28 cellular contexts compared by ENCODE assay signal in the genomic region with DNA sequence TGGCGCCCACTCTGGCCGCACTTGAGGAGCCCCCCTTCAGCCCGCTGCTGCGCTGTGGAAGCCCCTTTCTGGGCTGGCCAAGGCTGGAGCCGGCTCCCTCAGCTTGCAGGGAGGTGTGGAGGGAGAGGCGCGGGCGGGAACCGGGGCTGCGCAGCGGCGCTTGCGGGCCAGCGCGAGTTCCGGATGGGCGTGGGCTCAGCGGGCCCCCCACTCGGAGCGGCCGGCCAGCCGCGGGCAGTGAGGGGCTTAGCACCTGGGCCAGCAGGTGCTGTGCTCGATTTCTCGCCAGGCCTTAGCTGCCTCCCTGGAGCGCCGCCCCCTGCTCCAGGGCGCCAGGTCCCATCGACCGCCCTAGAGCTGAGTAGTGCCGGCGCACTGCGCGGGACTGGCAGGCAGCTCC. TPM values are rescaled to one million over a fixed set of nuclear protein-coding genes. Genes with fewer than 3 reads are reported as not detected.
"Had no signal": no experiment of that assay in that cellular context is flagged by ENCODE, and none has a peak within 500 bp of the region (broad histone marks: within the 10 kb centered on the region; RNA-seq: fewer than 3 reads in every experiment).

No MANE protein-coding gene starts in this region.

- H3K27ac Mint-ChIP-seq: activated CD4-positive, alpha-beta memory T cell treated with anti-CD3 and anti-CD28 coated beads for 36 hours; activated CD4-positive, alpha-beta T cell treated with anti-CD3 and anti-CD28 coated beads for 36 hours; activated CD4-positive, alpha-beta T cell treated with anti-CD3 and anti-CD28 coated beads, Interleukin-2, amount 10 ng/mL, durations not matched to agents 24 days and 14 days; activated naive CD4-positive, alpha-beta T cell treated with anti-CD3 and anti-CD28 coated beads for 36 hours; activated naive CD4-positive, alpha-beta T cell treated with anti-CD3 and anti-CD28 coated beads, Interleukin-2, amount 50 U/mL, for 24 hours; activated naive CD8-positive, alpha-beta T cell treated with anti-CD3 and anti-CD28 coated beads for 36 hours; activated naive CD8-positive, alpha-beta T cell treated with anti-CD3 and anti-CD28 coated beads, Interleukin-2, amount 50 U/mL, for 24 hours; activated T-helper 1 cell treated with anti-CD3 and anti-CD28 coated beads, Interleukin-12 subunit alpha, Interleukin-12 subunit beta, Interleukin-2, Interleukin-4 antibody, amounts not matched to agents 30 ng/mL and 10 ng/mL and 1 ng/mL, durations not matched to agents 14 hours and 24 hours and 36 hours; activated T-helper 2 cell treated with anti-CD3 and anti-CD28 coated beads, Interferon-gamma antibody, Interleukin-2, Interleukin-4, amounts not matched to agents 10 μg/mL and 5 μg/mL and 100 μg/mL, durations not matched to agents 14 hours and 24 hours and 36 hours; brain had no signal

- H3K9me3 ChIP-seq: adrenal gland, breast epithelium, colonic mucosa had no signal

- H3K4me3 Mint-ChIP-seq: activated CD4-positive, alpha-beta memory T cell treated with anti-CD3 and anti-CD28 coated beads for 36 hours; activated CD4-positive, alpha-beta T cell treated with anti-CD3 and anti-CD28 coated beads for 36 hours; activated CD4-positive, alpha-beta T cell treated with anti-CD3 and anti-CD28 coated beads, Interleukin-2, amount 10 ng/mL, durations not matched to agents 24 days and 14 days; activated naive CD4-positive, alpha-beta T cell treated with anti-CD3 and anti-CD28 coated beads for 36 hours; activated naive CD4-positive, alpha-beta T cell treated with anti-CD3 and anti-CD28 coated beads, Interleukin-2, amount 50 U/mL, for 24 hours; activated naive CD8-positive, alpha-beta T cell treated with anti-CD3 and anti-CD28 coated beads for 36 hours; activated naive CD8-positive, alpha-beta T cell treated with anti-CD3 and anti-CD28 coated beads, Interleukin-2, amount 50 U/mL, for 24 hours; activated T-helper 1 cell treated with anti-CD3 and anti-CD28 coated beads, Interleukin-12 subunit alpha, Interleukin-12 subunit beta, Interleukin-2, Interleukin-4 antibody, amounts not matched to agents 30 ng/mL and 10 ng/mL and 1 ng/mL, durations not matched to agents 14 hours and 24 hours and 36 hours; brain had no signal

- H3K27ac ChIP-seq: breast epithelium, cardiac muscle cell, colonic mucosa had no signal

- H3K27me3 ChIP-seq: adrenal gland, cardiac muscle cell, colonic mucosa had no signal

- H3K9me3 Mint-ChIP-seq: activated CD4-positive, alpha-beta memory T cell treated with anti-CD3 and anti-CD28 coated beads for 36 hours; activated naive CD4-positive, alpha-beta T cell treated with anti-CD3 and anti-CD28 coated beads for 36 hours; activated naive CD4-positive, alpha-beta T cell treated with anti-CD3 and anti-CD28 coated beads, Interleukin-2, amount 50 U/mL, for 24 hours; activated naive CD8-positive, alpha-beta T cell treated with anti-CD3 and anti-CD28 coated beads, Interleukin-2, amount 50 U/mL, for 24 hours; activated T-helper 1 cell treated with anti-CD3 and anti-CD28 coated beads, Interleukin-12 subunit alpha, Interleukin-12 subunit beta, Interleukin-2, Interleukin-4 antibody, amounts not matched to agents 30 ng/mL and 10 ng/mL and 1 ng/mL, durations not matched to agents 14 hours and 24 hours and 36 hours had no signal

- ATAC-seq: activated CD4-positive, alpha-beta T cell treated with anti-CD3 and anti-CD28 coated beads for 36 hours; activated naive CD8-positive, alpha-beta T cell treated with anti-CD3 and anti-CD28 coated beads, Interleukin-2, amount 50 U/mL, for 24 hours; esophagus mucosa had no signal

- FAIRE-seq: frontal cortex had no signal

- H3K36me3 Mint-ChIP-seq: activated CD4-positive, alpha-beta memory T cell treated with anti-CD3 and anti-CD28 coated beads for 36 hours; activated naive CD4-positive, alpha-beta T cell treated with anti-CD3 and anti-CD28 coated beads, Interleukin-2, amount 50 U/mL, for 24 hours; activated naive CD8-positive, alpha-beta T cell treated with anti-CD3 and anti-CD28 coated beads for 36 hours; brain had no signal

- DNase-seq: activated CD4-positive, alpha-beta memory T cell treated with anti-CD3 and anti-CD28 coated beads for 36 hours; activated CD4-positive, alpha-beta T cell treated with anti-CD3 and anti-CD28 coated beads for 36 hours; activated CD4-positive, alpha-beta T cell treated with anti-CD3 and anti-CD28 coated beads, Interleukin-2, amount 10 ng/mL, durations not matched to agents 24 days and 14 days; activated CD4-positive, CD25-positive, alpha-beta regulatory T cell; activated CD4-positive, CD25-positive, alpha-beta regulatory T cell treated with anti-CD3 and anti-CD28 coated beads, Interleukin-2, amount 50 U/mL, for 72 hours; activated effector memory CD4-positive, alpha-beta T cell treated with anti-CD3 and anti-CD28 coated beads, Interleukin-2, amount 50 U/mL, for 16 hours; activated naive CD4-positive, alpha-beta T cell treated with anti-CD3 and anti-CD28 coated beads for 36 hours; activated naive CD8-positive, alpha-beta T cell treated with anti-CD3 and anti-CD28 coated beads for 36 hours; activated naive CD8-positive, alpha-beta T cell treated with anti-CD3 and anti-CD28 coated beads, Interleukin-2, amount 50 U/mL, for 24 hours; activated T-cell treated with anti-CD3 and anti-CD28 coated beads, Interleukin-2, amount 50 U/mL, for 48 hours; amygdala; aorta; central memory CD4-positive, alpha-beta T cell; cerebellar nuclear complex; colonic mucosa; effector CD8-positive, alpha-beta T cell; foreskin fibroblast; T-helper 2 cell had no signal

- H3K36me3 ChIP-seq: adrenal gland, breast epithelium, cardiac muscle cell, colonic mucosa had no signal

- H3K4me1 Mint-ChIP-seq: activated CD4-positive, alpha-beta T cell treated with anti-CD3 and anti-CD28 coated beads for 36 hours; activated naive CD4-positive, alpha-beta T cell treated with anti-CD3 and anti-CD28 coated beads, Interleukin-2, amount 50 U/mL, for 24 hours; activated naive CD8-positive, alpha-beta T cell treated with anti-CD3 and anti-CD28 coated beads, Interleukin-2, amount 50 U/mL, for 24 hours had no signal

- H3K4me3 ChIP-seq: adrenal gland, breast epithelium, cardiac muscle cell, colonic mucosa had no signal

- H3K4me1 ChIP-seq: adrenal gland, breast epithelium, colonic mucosa had no signal

- H3K27me3 Mint-ChIP-seq: activated CD4-positive, alpha-beta memory T cell treated with anti-CD3 and anti-CD28 coated beads for 36 hours; activated CD4-positive, alpha-beta T cell treated with anti-CD3 and anti-CD28 coated beads for 36 hours; activated CD4-positive, alpha-beta T cell treated with anti-CD3 and anti-CD28 coated beads, Interleukin-2, amount 10 ng/mL, durations not matched to agents 24 days and 14 days; activated naive CD4-positive, alpha-beta T cell treated with anti-CD3 and anti-CD28 coated beads, Interleukin-2, amount 50 U/mL, for 24 hours; activated naive CD8-positive, alpha-beta T cell treated with anti-CD3 and anti-CD28 coated beads for 36 hours; activated naive CD8-positive, alpha-beta T cell treated with anti-CD3 and anti-CD28 coated beads, Interleukin-2, amount 50 U/mL, for 24 hours had no signal

RNA-seq across cellular contexts. Expression of gene VWF, which starts 8.0 kb away (rescaled TPM):
- total RNA-seq: activated CD4-positive, alpha-beta memory T cell treated with anti-CD3 and anti-CD28 coated beads for 36 hours; activated CD4-positive, alpha-beta T cell treated with anti-CD3 and anti-CD28 coated beads, Interleukin-2, amount 10 ng/mL, durations not matched to agents 24 days and 14 days; activated naive CD4-positive, alpha-beta T cell treated with anti-CD3 and anti-CD28 coated beads for 36 hours; activated T-helper 1 cell treated with anti-CD3 and anti-CD28 coated beads, Interleukin-12 subunit alpha, Interleukin-12 subunit beta, Interleukin-2, Interleukin-4 antibody, amounts not matched to agents 30 ng/mL and 10 ng/mL and 1 ng/mL, durations not matched to agents 14 hours and 24 hours and 36 hours; activated T-helper 2 cell treated with anti-CD3 and anti-CD28 coated beads, Interferon-gamma antibody, Interleukin-2, Interleukin-4, amounts not matched to agents 10 μg/mL and 5 μg/mL and 100 μg/mL, durations not matched to agents 14 hours and 24 hours and 36 hours; T-helper 1 cell treated with Interleukin-12 subunit alpha and Interleukin-12 subunit beta and Interleukin-4 antibody, amounts not matched to agents 30 ng/mL and 1 ng/mL, for 36 hours had no signal
- polyA plus RNA-seq: cardiac muscle cell had no signal
